In genomic region chr14:100762089-100762515, GRCh38 we compare ENCODE assay signal across 14 cellular contexts.
DNase-seq lines count a peak whose midpoint lies in the region; ATAC-seq and TF ChIP-seq lines count a peak whose summit lies in the region.
"Had no signal": no experiment of that assay in that cellular context is flagged by ENCODE, and none has a peak within 500 bp of the region (broad histone marks: within the 10 kb centered on the region; RNA-seq: fewer than 3 reads in every experiment).

No MANE protein-coding gene starts in this region.

- no peak for ATAC-seq in stimulated activated naive CD8-positive, alpha-beta T cell treated with anti-CD3 and anti-CD28 coated beads, Interleukin-15, amount 100 ng/mL, for 72 hours
- ATAC-seq in stimulated activated naive CD8-positive, alpha-beta T cell treated with anti-CD3 and anti-CD28 coated beads, Interleukin-15, Interleukin-2, amounts not matched to agents 100 U/mL and 50 U/mL, for 24 hours, result no peak
- no peak for ATAC-seq in HG03460 (IDR thresholded peaks at IDR 0.05; ENCODE audit: unreplicated experiment)
- ATAC-seq in HG03280 (IDR thresholded peaks at IDR 0.05; ENCODE audit: unreplicated experiment), result no peak
- ATAC-seq: activated T-helper 17 cell treated with anti-CD3 and anti-CD28 coated beads, Interleukin-2, amount 50 U/mL, for 72 hours had no signal

- in situ Hi-C loops in brain microvascular endothelial cell (cut with HindIII; ENCODE audit: low pct_ligation_motif_present, low sequenced_read_pairs), result no loop called here

- no peaks in the 10 kb centered on the region for H3K9me3 Mint-ChIP-seq in stimulated activated naive CD8-positive, alpha-beta T cell treated with anti-CD3 and anti-CD28 coated beads, Interleukin-15, amount 100 ng/mL, for 72 hours
- H3K9me3 Mint-ChIP-seq: activated CD4-positive, alpha-beta memory T cell treated with anti-CD3 and anti-CD28 coated beads, Interleukin-2, amount 10 ng/mL, durations not matched to agents 7 days and 5 days; activated T-helper 17 cell treated with anti-CD3 and anti-CD28 coated beads, Interleukin-2, amount 50 U/mL, for 72 hours had no signal

- no peak for TF ChIP-seq CTCF in brain microvascular endothelial cell (IDR thresholded peaks at IDR 0.05; ENCODE audit: low read depth, low read length, missing control alignments)

- no peak overlapping the region for H3K4me3 Mint-ChIP-seq in stimulated activated naive CD8-positive, alpha-beta T cell treated with anti-CD3 and anti-CD28 coated beads, Interleukin-15, amount 100 ng/mL, for 72 hours
- H3K4me3 Mint-ChIP-seq: activated CD4-positive, alpha-beta memory T cell treated with anti-CD3 and anti-CD28 coated beads, Interleukin-2, amount 10 ng/mL, durations not matched to agents 7 days and 5 days; activated T-helper 17 cell treated with anti-CD3 and anti-CD28 coated beads, Interleukin-2, amount 50 U/mL, for 72 hours had no signal

- no peaks in the 10 kb centered on the region for H3K4me1 Mint-ChIP-seq in stimulated activated naive CD8-positive, alpha-beta T cell treated with anti-CD3 and anti-CD28 coated beads, Interleukin-15, amount 100 ng/mL, for 72 hours
- H3K4me1 Mint-ChIP-seq: activated CD4-positive, alpha-beta memory T cell treated with anti-CD3 and anti-CD28 coated beads, Interleukin-2, amount 10 ng/mL, durations not matched to agents 7 days and 5 days; activated T-helper 17 cell treated with anti-CD3 and anti-CD28 coated beads, Interleukin-2, amount 50 U/mL, for 72 hours had no signal

- no peaks in the 10 kb centered on the region for H3K36me3 ChIP-seq in brain microvascular endothelial cell (replicated peaks)

- DNase-seq in stimulated activated naive CD8-positive, alpha-beta T cell treated with anti-CD3 and anti-CD28 coated beads, Interleukin-15, amount 100 ng/mL, for 72 hours, result no peak
- DNase-seq in stimulated activated naive CD8-positive, alpha-beta T cell treated with anti-CD3 and anti-CD28 coated beads, Interleukin-15, Interleukin-2, amounts not matched to agents 100 U/mL and 50 U/mL, for 24 hours, result no peak
- DNase-seq in NOMO-1 treated with DMSO at 0.1 percent for 48 hours (lab: John Stamatoyannopoulos, UW; ENCODE audit: unreplicated experiment) (peak; percentile 68), brain microvascular endothelial cell (peak; percentile 36), NCI-H1694 treated with DMSO at 0.1 percent for 48 hours (lab: John Stamatoyannopoulos, UW) (no peak), T-helper 9 cell (no peak)
- DNase-seq: activated CD4-positive, alpha-beta memory T cell treated with anti-CD3 and anti-CD28 coated beads, Interleukin-2, amount 10 ng/mL, durations not matched to agents 7 days and 5 days; DMS153; NCI-H1092 treated with DMSO at 0.1 percent for 48 hours had no signal

- peak overlapping the region; percentile 21 for H3K27ac ChIP-seq in brain microvascular endothelial cell
- H3K27ac ChIP-seq: parathyroid adenoma, RWPE1 had no signal

- peak overlapping the region; percentile 4 to 24 for H3K27ac Mint-ChIP-seq in stimulated activated naive CD8-positive, alpha-beta T cell treated with anti-CD3 and anti-CD28 coated beads, Interleukin-15, amount 100 ng/mL, for 72 hours
- H3K27ac Mint-ChIP-seq: activated CD4-positive, alpha-beta memory T cell treated with anti-CD3 and anti-CD28 coated beads, Interleukin-2, amount 10 ng/mL, durations not matched to agents 7 days and 5 days; activated T-helper 17 cell treated with anti-CD3 and anti-CD28 coated beads, Interleukin-2, amount 50 U/mL, for 72 hours had no signal

- peaks cover 18% of the 10 kb centered on the region for H3K27me3 Mint-ChIP-seq in stimulated activated naive CD8-positive, alpha-beta T cell treated with anti-CD3 and anti-CD28 coated beads, Interleukin-15, amount 100 ng/mL, for 72 hours

- H3K4me3 ChIP-seq in brain microvascular endothelial cell (ENCODE audit: low read depth, low read length), result no peak overlapping the region

- no peaks in the 10 kb centered on the region for H3K27me3 ChIP-seq in brain microvascular endothelial cell (replicated peaks)

Comparison
In these comparisons a context has a peak if more than half of its experiments do, and no peak if none do; other contexts are left out.
1. DNase-seq: peak in NOMO-1 treated with DMSO at 0.1 percent for 48 hours (single experiment) and brain microvascular endothelial cell (single experiment); none in stimulated activated naive CD8-positive, alpha-beta T cell treated with anti-CD3 and anti-CD28 coated beads, Interleukin-15, amount 100 ng/mL, for 72 hours (0 of 2), stimulated activated naive CD8-positive, alpha-beta T cell treated with anti-CD3 and anti-CD28 coated beads, Interleukin-15, Interleukin-2, amounts not matched to agents 100 U/mL and 50 U/mL, for 24 hours (single experiment), NCI-H1694 treated with DMSO at 0.1 percent for 48 hours (single experiment) and T-helper 9 cell (single experiment).